In genomic region chr12:81692008-81692407, GRCh38 we compare ENCODE assay signal across 23 cellular contexts.
A peak's percentile ranks its signal among the peaks of the same experiment; 100 is the strongest.
DNase-seq lines count a peak whose midpoint lies in the region; ATAC-seq and TF ChIP-seq lines count a peak whose summit lies in the region.
"Had no signal": no experiment of that assay in that cellular context is flagged by ENCODE, and none has a peak within 500 bp of the region (broad histone marks: within the 10 kb centered on the region; RNA-seq: fewer than 3 reads in every experiment).

No MANE protein-coding gene starts in this region.

- H3K4me3 ChIP-seq in epithelial cell of proximal tubule (ENCODE audit: low read depth, low read length): no peak overlapping the region
- H3K4me3 ChIP-seq: HAP-1, hepatocyte, PC-9, psoas muscle had no signal

- no peak overlapping the region for H3K27ac Mint-ChIP-seq in effector memory CD8-positive, alpha-beta T cell
- H3K27ac Mint-ChIP-seq: activated CD8-positive, alpha-beta T cell treated with anti-CD3 and anti-CD28 coated beads, Interleukin-2, amount 10 ng/mL, durations not matched to agents 7 days and 5 days; CD4-positive, alpha-beta memory T cell had no signal

- H3K4me1 Mint-ChIP-seq in effector memory CD8-positive, alpha-beta T cell (ENCODE audit: low read depth in 2 of 2): no peaks in the 10 kb centered on the region
- H3K4me1 Mint-ChIP-seq: CD4-positive, alpha-beta memory T cell had no signal

- no peak overlapping the region for H3K4me3 Mint-ChIP-seq in effector memory CD8-positive, alpha-beta T cell
- H3K4me3 Mint-ChIP-seq: activated CD8-positive, alpha-beta T cell treated with anti-CD3 and anti-CD28 coated beads, Interleukin-2, amount 10 ng/mL, durations not matched to agents 7 days and 5 days; CD4-positive, alpha-beta memory T cell had no signal

- no peaks in the 10 kb centered on the region for H3K36me3 Mint-ChIP-seq in effector memory CD8-positive, alpha-beta T cell (ENCODE audit: insufficient read depth)
- H3K36me3 Mint-ChIP-seq: CD4-positive, alpha-beta memory T cell had no signal

- no peak for TF ChIP-seq CTCF in epithelial cell of proximal tubule (conservative IDR thresholded peaks at IDR 0.05; ENCODE audit: low read depth, low read length)

- DNase-seq in DMS53 (lab: John Stamatoyannopoulos, UW) (peak; percentile 58), DMS53 treated with DMSO at 0.1 percent for 48 hours (lab: John Stamatoyannopoulos, UW; ENCODE audit: unreplicated experiment) (no peak), NCI-H69 (lab: John Stamatoyannopoulos, UW) (peak; percentile 77), epithelial cell of proximal tubule (ENCODE audit: low read depth) (peak; percentile 3), mucosa of gallbladder (ENCODE audit: low spot score) (peak; percentile 54)
- DNase-seq in effector memory CD8-positive, alpha-beta T cell: no peak
- DNase-seq in activated CD8-positive, alpha-beta memory T cell treated with anti-CD3 and anti-CD28 coated beads, Interleukin-2, amount 50 U/mL, for 48 hours: no peak
- DNase-seq: 8988T; activated CD8-positive, alpha-beta T cell treated with anti-CD3 and anti-CD28 coated beads, Interleukin-2, amount 10 ng/mL, durations not matched to agents 7 days and 5 days; activated gamma-delta T cell; CD4-positive, alpha-beta memory T cell; foreskin melanocyte; GDM1; NCI-H1048; PC-9; psoas muscle; SHP77 treated with DMSO at 0.1 percent for 48 hours; T-helper 1 cell; trophoblast cell had no signal

- no peaks in the 10 kb centered on the region for H3K27me3 Mint-ChIP-seq in effector memory CD8-positive, alpha-beta T cell
- H3K27me3 Mint-ChIP-seq: CD4-positive, alpha-beta memory T cell had no signal

- ATAC-seq in effector memory CD8-positive, alpha-beta T cell (replicated peaks): no peak
- no peak for ATAC-seq in GM21717 (IDR thresholded peaks at IDR 0.05; ENCODE audit: unreplicated experiment)
- ATAC-seq: activated CD4-positive, CD25-positive, alpha-beta regulatory T cell treated with anti-CD3 and anti-CD28 coated beads, Interleukin-2, amount 50 U/mL, for 24 hours; activated CD8-positive, alpha-beta T cell treated with anti-CD3 and anti-CD28 coated beads, Interleukin-2, amount 10 ng/mL, durations not matched to agents 7 days and 5 days; psoas muscle had no signal

- peaks cover 1 to 7% of the 10 kb centered on the region in 2 donors for H3K9me3 Mint-ChIP-seq in effector memory CD8-positive, alpha-beta T cell

Comparison
In these comparisons a context has a peak if more than half of its experiments do, and no peak if none do; other contexts are left out.
1. DNase-seq: peak in DMS53 (single experiment), NCI-H69 (single experiment), epithelial cell of proximal tubule (single experiment) and mucosa of gallbladder (single experiment); none in DMS53 treated with DMSO at 0.1 percent for 48 hours (single experiment), effector memory CD8-positive, alpha-beta T cell (0 of 3) and activated CD8-positive, alpha-beta memory T cell treated with anti-CD3 and anti-CD28 coated beads, Interleukin-2, amount 50 U/mL, for 48 hours (single experiment).